In the genomic region with DNA sequence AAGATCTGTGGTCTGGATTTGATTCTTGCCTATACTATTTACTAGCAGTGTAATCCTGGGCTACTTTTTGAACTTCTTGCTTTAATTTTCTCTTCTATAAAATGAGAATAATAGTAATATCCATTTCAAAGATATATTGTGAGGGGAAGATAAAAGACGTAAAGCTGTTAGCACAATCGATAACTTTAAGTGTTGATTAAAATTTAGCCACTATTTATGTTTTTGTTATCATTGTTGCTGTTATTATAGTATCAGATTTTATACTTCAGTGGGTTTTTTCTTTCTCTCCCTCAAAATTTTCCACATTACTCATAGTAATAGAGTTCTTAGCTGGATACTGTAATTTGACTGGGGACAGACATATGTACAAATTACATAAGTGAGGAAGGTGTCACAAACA, we compare ENCODE assay signal across 10 cellular contexts.
"Had no signal": no experiment of that assay in that cellular context is flagged by ENCODE, and none has a peak within 500 bp of the region (broad histone marks: within the 10 kb centered on the region; RNA-seq: fewer than 3 reads in every experiment).

No MANE protein-coding gene starts in this region.

- H3K4me2 ChIP-seq: KMS-11 had no signal

- H3K27ac ChIP-seq: GM23248, KMS-11 had no signal

- H3K4me3 ChIP-seq: GM23248, HAP-1 had no signal

- H3K9ac ChIP-seq: GM23248, KMS-11 had no signal

- H3K27ac Mint-ChIP-seq: HFFc6 had no signal

- H3K36me3 ChIP-seq: HAP-1 had no signal

- H2AFZ ChIP-seq: GM23248 had no signal

- ATAC-seq: HCT116 had no signal

- H3K9me3 Mint-ChIP-seq: HFFc6 had no signal

- H3K9me3 ChIP-seq: HAP-1 had no signal

- DNase-seq: GM23248, GOT3, H7, HFFc6, IMR-90, KBM-7 had no signal

- FAIRE-seq: HTR-8/SVneo had no signal

- H3K4me3 Mint-ChIP-seq: HFFc6 had no signal
